Comparison of ENCODE assay signal across 9 cellular contexts in genomic region chr11:110713469-110713776, GRCh38. TPM values are rescaled to one million over a fixed set of nuclear protein-coding genes. Genes with fewer than 3 reads are reported as not detected.
DNase-seq lines count a peak whose midpoint lies in the region; ATAC-seq and TF ChIP-seq lines count a peak whose summit lies in the region.
"Had no signal": no experiment of that assay in that cellular context is flagged by ENCODE, and none has a peak within 500 bp of the region (broad histone marks: within the 10 kb centered on the region; RNA-seq: fewer than 3 reads in every experiment).

No MANE protein-coding gene starts in this region.

- DNase-seq in activated CD8-positive, alpha-beta T cell treated with anti-CD3 and anti-CD28 coated beads, Interleukin-2, amount 10 ng/mL, durations not matched to agents 7 days and 5 days, result no peak
- DNase-seq in immature natural killer cell, result no peak
- DNase-seq in spleen, result no peak
- no peak for DNase-seq in NCI-H2029 (lab: John Stamatoyannopoulos, UW)
- no peak for DNase-seq in NCI-H128 (lab: John Stamatoyannopoulos, UW; ENCODE audit: unreplicated experiment)
- DNase-seq: erythroblast, NCI-H510A had no signal

- H3K27ac Mint-ChIP-seq in activated CD8-positive, alpha-beta T cell treated with anti-CD3 and anti-CD28 coated beads, Interleukin-2, amount 10 ng/mL, durations not matched to agents 7 days and 5 days, result no peak overlapping the region
- H3K27ac Mint-ChIP-seq in immature natural killer cell, result no peak overlapping the region

- CTCF ChIA-PET in HEK293 (lab: Yijun Ruan, JAX), result interaction anchor here (1.2 kb wide), 1 partner anchor 54 kb away, joined by 3 read pairs; no protein-coding TSS in a partner anchor
- CTCF ChIA-PET in activated CD8-positive, alpha-beta T cell treated with anti-CD3 and anti-CD28 coated beads, Interleukin-2, amount 10 ng/mL, durations not matched to agents 7 days and 5 days (lab: Charles Lee), result no interaction called here

- POLR2A ChIA-PET in HEK293 (lab: Yijun Ruan, JAX), result no interaction called here
- POLR2A ChIA-PET in activated CD8-positive, alpha-beta T cell treated with anti-CD3 and anti-CD28 coated beads, Interleukin-2, amount 10 ng/mL, durations not matched to agents 7 days and 5 days (lab: Charles Lee), result no interaction called here

- intact Hi-C loops in spleen (cut with DNase I; ENCODE audit: low total_unique reads), result loop anchor here (10.0 kb wide), 1 partner anchor 521 kb away; no protein-coding TSS in a partner anchor

- H3K4me3 Mint-ChIP-seq in activated CD8-positive, alpha-beta T cell treated with anti-CD3 and anti-CD28 coated beads, Interleukin-2, amount 10 ng/mL, durations not matched to agents 7 days and 5 days, result peak overlapping the region; percentile 51
- H3K4me3 Mint-ChIP-seq in immature natural killer cell, result peak overlapping the region; percentile 36 to 66 (median 56)

- peaks cover 16% of the 10 kb centered on the region for H3K4me1 Mint-ChIP-seq in activated CD8-positive, alpha-beta T cell treated with anti-CD3 and anti-CD28 coated beads, Interleukin-2, amount 10 ng/mL, durations not matched to agents 7 days and 5 days (ENCODE audit: low read depth)
- peaks cover 15 to 18% of the 10 kb centered on the region in 2 donors for H3K4me1 Mint-ChIP-seq in immature natural killer cell

- H3K27me3 ChIP-seq in spleen (replicated peaks in 1 of 7), result peaks cover 0 to 64% (median 12%) of the 10 kb centered on the region in 7 donors

- WGBS in spleen, 5 donors, result 22 to 50% (median 26%) methylated on average over 9 of the region's 9 CpGs

- peaks cover 55% of the 10 kb centered on the region for H3K27me3 Mint-ChIP-seq in activated CD8-positive, alpha-beta T cell treated with anti-CD3 and anti-CD28 coated beads, Interleukin-2, amount 10 ng/mL, durations not matched to agents 7 days and 5 days (ENCODE audit: low read depth)
- peaks cover 17 to 28% (median 17%) of the 10 kb centered on the region in 3 donors for H3K27me3 Mint-ChIP-seq in immature natural killer cell (ENCODE audit: low read depth in 3 of 3)

- H3K9me3 Mint-ChIP-seq in activated CD8-positive, alpha-beta T cell treated with anti-CD3 and anti-CD28 coated beads, Interleukin-2, amount 10 ng/mL, durations not matched to agents 7 days and 5 days (ENCODE audit: insufficient read depth), result no peaks in the 10 kb centered on the region
- H3K9me3 Mint-ChIP-seq in immature natural killer cell, result peaks cover 0 to 6% (median 0%) of the 10 kb centered on the region in 6 donors

- H3K4me3 ChIP-seq in HEK293 (ENCODE audit: low read depth, low read length) (no peak overlapping the region), spleen (peak overlapping the region in 5 of 8 donors; percentile 47 to 84 (median 71))

- H3K27ac ChIP-seq in HEK293 (ENCODE audit: extremely low read depth, low read depth, low read length) (no peak overlapping the region), spleen (peak overlapping the region in 2 of 8 donors; percentile 75 to 82)

- no peak for TF ChIP-seq CTCF in HEK293 (tag by site-specific recombination; IDR thresholded peaks at IDR 0.05)
- TF ChIP-seq CTCF in spleen (IDR thresholded peaks at IDR 0.05 in 8 of 11, conservative IDR thresholded peaks at IDR 0.05 in 3 of 11), result no peak

- TF ChIP-seq POLR2A in spleen (IDR thresholded peaks at IDR 0.05), result no peak

- H3K36me3 Mint-ChIP-seq in activated CD8-positive, alpha-beta T cell treated with anti-CD3 and anti-CD28 coated beads, Interleukin-2, amount 10 ng/mL, durations not matched to agents 7 days and 5 days (ENCODE audit: low read depth), result no peaks in the 10 kb centered on the region
- H3K36me3 Mint-ChIP-seq in immature natural killer cell, result peaks cover 0 to 6% (median 0%) of the 10 kb centered on the region in 3 donors

- H3K36me3 ChIP-seq in HEK293 (ENCODE audit: control insufficient read depth in 2 of 2, insufficient read depth in 1 of 2, low read length in 2 of 2), result no peaks in the 10 kb centered on the region
- no peaks in the 10 kb centered on the region for H3K36me3 ChIP-seq in spleen

- ATAC-seq in activated CD8-positive, alpha-beta T cell treated with anti-CD3 and anti-CD28 coated beads, Interleukin-2, amount 10 ng/mL, durations not matched to agents 7 days and 5 days, result no peak
- ATAC-seq in HG02885 (IDR thresholded peaks at IDR 0.05; ENCODE audit: poor library complexity, unreplicated experiment), result no peak

- H3K9me3 ChIP-seq in HEK293 (ENCODE audit: control insufficient read depth, insufficient read depth, low read depth, low read length) (no peaks in the 10 kb centered on the region), spleen (no peaks in the 10 kb centered on the region)

- H3K4me1 ChIP-seq in HEK293 (ENCODE audit: control insufficient read depth, insufficient read depth, low read length), result no peaks in the 10 kb centered on the region
- H3K4me1 ChIP-seq in spleen, result peaks cover 5 to 35% (median 24%) of the 10 kb centered on the region in 6 donors

TF ChIP-seq in HEK293, 187 proteins besides CTCF, POLR2A, EP300 and RAD21:
- no peak for TF ChIP-seq ZNF23 (tag by site-specific recombination; IDR thresholded peaks at IDR 0.05; ENCODE audit: borderline replicate concordance)
- TF ChIP-seq, protein P1, sequence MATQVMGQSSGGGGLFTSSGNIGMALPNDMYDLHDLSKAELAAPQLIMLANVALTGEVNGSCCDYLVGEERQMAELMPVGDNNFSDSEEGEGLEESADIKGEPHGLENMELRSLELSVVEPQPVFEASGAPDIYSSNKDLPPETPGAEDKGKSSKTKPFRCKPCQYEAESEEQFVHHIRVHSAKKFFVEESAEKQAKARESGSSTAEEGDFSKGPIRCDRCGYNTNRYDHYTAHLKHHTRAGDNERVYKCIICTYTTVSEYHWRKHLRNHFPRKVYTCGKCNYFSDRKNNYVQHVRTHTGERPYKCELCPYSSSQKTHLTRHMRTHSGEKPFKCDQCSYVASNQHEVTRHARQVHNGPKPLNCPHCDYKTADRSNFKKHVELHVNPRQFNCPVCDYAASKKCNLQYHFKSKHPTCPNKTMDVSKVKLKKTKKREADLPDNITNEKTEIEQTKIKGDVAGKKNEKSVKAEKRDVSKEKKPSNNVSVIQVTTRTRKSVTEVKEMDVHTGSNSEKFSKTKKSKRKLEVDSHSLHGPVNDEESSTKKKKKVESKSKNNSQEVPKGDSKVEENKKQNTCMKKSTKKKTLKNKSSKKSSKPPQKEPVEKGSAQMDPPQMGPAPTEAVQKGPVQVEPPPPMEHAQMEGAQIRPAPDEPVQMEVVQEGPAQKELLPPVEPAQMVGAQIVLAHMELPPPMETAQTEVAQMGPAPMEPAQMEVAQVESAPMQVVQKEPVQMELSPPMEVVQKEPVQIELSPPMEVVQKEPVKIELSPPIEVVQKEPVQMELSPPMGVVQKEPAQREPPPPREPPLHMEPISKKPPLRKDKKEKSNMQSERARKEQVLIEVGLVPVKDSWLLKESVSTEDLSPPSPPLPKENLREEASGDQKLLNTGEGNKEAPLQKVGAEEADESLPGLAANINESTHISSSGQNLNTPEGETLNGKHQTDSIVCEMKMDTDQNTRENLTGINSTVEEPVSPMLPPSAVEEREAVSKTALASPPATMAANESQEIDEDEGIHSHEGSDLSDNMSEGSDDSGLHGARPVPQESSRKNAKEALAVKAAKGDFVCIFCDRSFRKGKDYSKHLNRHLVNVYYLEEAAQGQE (tag by site-specific recombination; IDR thresholded peaks at IDR 0.05), result peak; percentile 53

RNA-seq across cellular contexts. Expression of gene ARHGAP20, which starts 1.2 kb away (rescaled TPM):
- under 1 TPM in 1 of 2 experiments, not detected in 1; 0.08 TPM for total RNA-seq in activated CD8-positive, alpha-beta T cell treated with anti-CD3 and anti-CD28 coated beads, Interleukin-2, amount 10 ng/mL, durations not matched to agents 7 days and 5 days
- polyA plus RNA-seq in immature natural killer cell (not detected), spleen (under 1 TPM; 0.15 to 0.45 (median 0.20) TPM)
- total RNA-seq in spleen, result 10 to 100 TPM in 1 of 7 donors, 1 to 10 TPM in 6; 1.2 to 11.0 (median 2.0) TPM
